Comparison of ENCODE assay signal across 8 cellular contexts in the genomic region with DNA sequence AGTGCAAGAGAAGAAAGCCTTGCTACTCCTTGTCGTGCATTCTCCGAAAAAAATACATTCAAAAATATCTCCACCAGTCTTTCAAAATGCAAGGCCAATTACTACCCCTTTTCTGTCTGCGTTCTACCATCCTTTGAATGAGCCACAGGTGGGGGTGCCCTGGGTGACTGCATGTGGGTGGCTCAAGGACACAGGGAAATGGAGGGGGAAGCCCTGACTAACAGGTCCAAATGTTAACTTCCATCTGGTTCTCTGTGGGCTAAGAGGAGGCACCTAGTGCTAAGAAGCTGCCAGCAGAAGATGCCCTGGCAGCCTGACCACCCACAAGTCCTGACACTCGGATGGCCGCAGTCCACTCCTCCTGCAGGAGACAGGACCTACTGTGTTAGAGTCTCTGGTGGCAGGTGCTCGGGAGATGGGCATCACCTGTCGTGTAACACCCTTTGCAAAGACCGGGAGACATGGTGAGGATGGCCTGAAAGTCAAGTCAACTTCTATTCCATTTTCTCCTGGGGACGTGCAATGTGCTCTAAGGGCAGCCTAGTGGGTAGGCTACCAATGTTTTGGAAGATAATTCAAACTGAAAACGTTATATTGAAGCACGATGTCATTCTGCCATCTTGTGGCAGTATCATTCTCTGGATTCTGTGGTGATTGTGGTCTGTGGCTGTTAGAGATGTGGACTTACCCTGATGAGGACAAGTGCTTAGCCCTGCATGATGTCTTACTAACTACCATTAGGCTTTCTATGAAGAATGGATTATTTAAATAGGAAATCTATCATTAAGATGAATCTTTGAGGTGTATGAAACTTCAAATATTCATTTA. TPM values are rescaled to one million over a fixed set of nuclear protein-coding genes. Genes with fewer than 3 reads are reported as not detected.
DNase-seq lines count a peak whose midpoint lies in the region; ATAC-seq, FAIRE-seq and TF ChIP-seq lines count a peak whose summit lies in the region.

No MANE protein-coding gene starts in this region.

- H3K9me3 Mint-ChIP-seq in nephron = peaks cover 20% of the 10 kb centered on the region

- no peaks in the 10 kb centered on the region for H3K27me3 ChIP-seq in H1 (replicated peaks in 1 of 4; ENCODE audit: control insufficient read depth in 3 of 4, extremely low read depth in 1 of 4, insufficient read depth in 3 of 4, low read length in 3 of 4)

- H4K20me1 ChIP-seq in H1 (replicated peaks in 1 of 2; ENCODE audit: control insufficient read depth in 1 of 2, insufficient read depth in 2 of 2, low read length in 2 of 2) = no peaks in the 10 kb centered on the region

- peak; percentile 92 for FAIRE-seq in H1 (lab: Jason Lieb, UNC)

- TF ChIP-seq POLR2A in H1 (IDR thresholded peaks at IDR 0.05; ENCODE audit: control extremely low read depth in 1 of 2, low read depth in 2 of 2, low read length in 2 of 2) = no peak

- H3K9ac ChIP-seq in H1 (replicated peaks in 1 of 4; ENCODE audit: extremely low read depth in 1 of 4, low read depth in 3 of 4, low read length in 3 of 4) = no peak overlapping the region

- H3K18ac ChIP-seq in H1 (ENCODE audit: extremely low read depth, low read length) = no peak overlapping the region

- H3K9me3 ChIP-seq in T-helper 17 cell (ENCODE audit: control insufficient read depth, low read length, poor library complexity, severe bottlenecking) = peaks cover 4% of the 10 kb centered on the region
- H3K9me3 ChIP-seq in H1 (ENCODE audit: insufficient read depth in 2 of 2, low read depth in 1 of 2, low read length in 1 of 2) = peaks cover 12 to 23% of the 10 kb centered on the region in 2 experiments; a peak in 3 of 4 replicates

- no peak overlapping the region for H4K5ac ChIP-seq in H1 (ENCODE audit: insufficient read length, low read depth, low read length)

- H2BK12ac ChIP-seq in H1 (ENCODE audit: low read depth, low read length) = no peak overlapping the region

- H3K27ac ChIP-seq in H1 (ENCODE audit: low read depth, low read length) = no peak overlapping the region

- H3K4me3 ChIP-seq in H1 (ENCODE audit: extremely low read depth in 1 of 4, insufficient read depth in 2 of 4, low read depth in 3 of 4, low read length in 4 of 4) = no peak overlapping the region

- peak; percentile 78 to 83 for TF ChIP-seq RAD21 in H1 (IDR thresholded peaks at IDR 0.05 in 1 of 2, conservative IDR thresholded peaks at IDR 0.05 in 1 of 2; ENCODE audit: low read depth in 2 of 2, low read length in 2 of 2)

- POLR2A ChIA-PET in H1 (lab: Charles Lee; ENCODE audit: partially characterized antibody) = no interaction called here

- CTCF ChIA-PET in H1 (lab: Charles Lee; ENCODE audit: partially characterized antibody) = interaction anchor here (0.5 to 5.5 kb wide), 13 partner anchors 8 to 280 kb away, joined by 3 to 32 read pairs (median 3); no protein-coding TSS in a partner anchor

- no peaks in the 10 kb centered on the region for H3K4me1 ChIP-seq in H1 (replicated peaks in 1 of 4; ENCODE audit: control insufficient read depth in 3 of 4, insufficient read depth in 4 of 4, low read length in 3 of 4)

- peaks cover 5% of the 10 kb centered on the region for H3K36me3 Mint-ChIP-seq in T-helper 17 cell (ENCODE audit: low read depth)
- H3K36me3 Mint-ChIP-seq in nephron (ENCODE audit: low read depth) = no peaks in the 10 kb centered on the region

- H3K23ac ChIP-seq in H1 (ENCODE audit: insufficient read length) = no peak overlapping the region

- no peaks in the 10 kb centered on the region for H3K79me2 ChIP-seq in H1 (ENCODE audit: control insufficient read depth in 1 of 2, insufficient read depth in 2 of 2, low read length in 2 of 2)

- H2BK15ac ChIP-seq in H1 (ENCODE audit: low read length) = no peak overlapping the region

- TF ChIP-seq CTCF in H1 (IDR thresholded peaks at IDR 0.05; ENCODE audit: control extremely low read depth in 1 of 3, insufficient read depth in 1 of 3, low read depth in 1 of 3, low read length in 3 of 3) (peak in 2 of 3 experiments; percentile 51 to 60; a peak in 3 of 4 replicates), nephron (IDR thresholded peaks at IDR 0.05; ENCODE audit: unreplicated experiment in 3 of 3) (peak; percentile 19 to 30 (median 22))

- H2AK5ac ChIP-seq in H1 (ENCODE audit: low read depth, low read length) = no peak overlapping the region

- no peak overlapping the region for H2BK120ac ChIP-seq in H1 (replicated peaks; ENCODE audit: low read depth, low read length)

- ATAC-seq in GM21423 (IDR thresholded peaks at IDR 0.05; ENCODE audit: unreplicated experiment) = peak; percentile 95
- ATAC-seq in T-helper 17 cell = peak; percentile 93

- H3K27ac Mint-ChIP-seq in T-helper 17 cell = peak overlapping the region; percentile 6
- no peak overlapping the region for H3K27ac Mint-ChIP-seq in nephron

- H4K91ac ChIP-seq in H1 (replicated peaks; ENCODE audit: insufficient read length, low read length) = no peak overlapping the region

- no peak overlapping the region for H2BK20ac ChIP-seq in H1 (ENCODE audit: low read length)

- H3K23me2 ChIP-seq in H1 (ENCODE audit: low read depth, low read length) = no peaks in the 10 kb centered on the region

- TF ChIP-seq EP300 in H1 (IDR thresholded peaks at IDR 0.05; ENCODE audit: borderline replicate concordance in 1 of 2, low read depth in 2 of 2, low read length in 2 of 2) = no peak

- H3K27me3 Mint-ChIP-seq in T-helper 17 cell = peaks cover 15% of the 10 kb centered on the region
- H3K27me3 Mint-ChIP-seq in nephron (ENCODE audit: low read depth) = peaks cover 3% of the 10 kb centered on the region

- no peak overlapping the region for H3K56ac ChIP-seq in H1 (replicated peaks; ENCODE audit: insufficient read length, low read depth, low read length)

- DNase-seq in SIG-M5 treated with dmso at 0.1 percent for 504 hours (lab: John Stamatoyannopoulos, UW; ENCODE audit: unreplicated experiment) (peak; percentile 56), SIG-M5 (lab: John Stamatoyannopoulos, UW) (no peak), HT1080 (ENCODE audit: low read depth) (peak; percentile 47), T-helper 17 cell (no peak), H1 (ENCODE audit: low read depth in 1 of 2, low spot score in 2 of 2) (no peak), KG1 (lab: John Stamatoyannopoulos, UW) (no peak)

- no peaks in the 10 kb centered on the region for H3K36me3 ChIP-seq in H1 (ENCODE audit: control insufficient read depth in 2 of 4, insufficient read depth in 4 of 4, low read length in 3 of 4)

- no peak overlapping the region; the same call in 1 of the 2 replicates for H2AFZ ChIP-seq in H1 (ENCODE audit: low read length)

- no peak overlapping the region for H3K4ac ChIP-seq in H1 (replicated peaks; ENCODE audit: insufficient read length, low read depth, low read length)

- no peak overlapping the region for H3K4me2 ChIP-seq in H1 (ENCODE audit: insufficient read depth in 1 of 2, low read depth in 2 of 2, low read length in 2 of 2)

- H3K14ac ChIP-seq in H1 (ENCODE audit: insufficient read length) = no peak overlapping the region

- H3K4me1 Mint-ChIP-seq in T-helper 17 cell (peaks cover 11% of the 10 kb centered on the region), nephron (peaks cover 31% of the 10 kb centered on the region)

- H2BK5ac ChIP-seq in H1 (ENCODE audit: low read depth, low read length) = no peak overlapping the region

- no peak overlapping the region for H4K8ac ChIP-seq in H1 (ENCODE audit: extremely low read depth, insufficient read depth, low read length)

- H3K79me1 ChIP-seq in H1 (ENCODE audit: low read depth, low read length) = no peaks in the 10 kb centered on the region

- whole genome bisulfite sequencing in H1 (ENCODE audit: extremely low coverage in 1 of 2, insufficient coverage in 1 of 2, insufficient read length in 1 of 2, insufficient replicate concordance in 2 of 2, low coverage in 1 of 2, low lambda C conversion rate in 2 of 2, missing lambda C conversion rate in 1 of 2), 2 experiments = 72% methylated on average over 11 of the region's 11 CpGs; no CpG with 5 or more reads in 1 of the 2 experiments

- H3K4me3 Mint-ChIP-seq in T-helper 17 cell (peak overlapping the region; percentile 13), nephron (no peak overlapping the region)

TF ChIP-seq in H1, 55 proteins besides CTCF, POLR2A, EP300 and RAD21:
- no peak for TF ChIP-seq TCF12 (IDR thresholded peaks at IDR 0.05; ENCODE audit: low read depth, low read length)
- TF ChIP-seq, protein P1, sequence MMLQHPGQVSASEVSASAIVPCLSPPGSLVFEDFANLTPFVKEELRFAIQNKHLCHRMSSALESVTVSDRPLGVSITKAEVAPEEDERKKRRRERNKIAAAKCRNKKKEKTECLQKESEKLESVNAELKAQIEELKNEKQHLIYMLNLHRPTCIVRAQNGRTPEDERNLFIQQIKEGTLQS (IDR thresholded peaks at IDR 0.05; ENCODE audit: insufficient read depth, low read depth, low read length) = no peak

RNA-seq across cellular contexts. Expression of a gene that starts 27.4 kb away (rescaled TPM):
- 38.1 and 39.1 TPM in 2 replicates for total RNA-seq in HT1080 (2014; rRNA removed; shearing (Covaris generic))
- polyA plus RNA-seq in HT1080 (2015; cell fraction: cytosol; rRNA removed) = 21.5 and 25.1 TPM in 2 replicates
- polyA plus RNA-seq in HT1080 (2015; cell fraction: nucleus; rRNA removed) = 236 and 253 TPM in 2 replicates
- 10 to 100 TPM; 56.7 to 59.5 TPM for total RNA-seq in T-helper 17 cell
- total RNA-seq in H1 (2021; fragmentation: NEBNext Ultra II Directional; extraction: Animal tissue kit (Norgen Biotek cat#: 25700)) = 74.1 and 80.7 TPM in 2 replicates
- 20.6 and 27.3 TPM in 2 replicates for polyA plus RNA-seq in H1 (2011; rRNA removed)
- polyA plus RNA-seq in H1 (2011; cell fraction: cytosol; rRNA removed) = 22.1 TPM
- polyA plus RNA-seq in H1 (2011; cell fraction: nucleus; rRNA removed) = 71.3 TPM
- polyA plus RNA-seq in H1 (2012, experiment 1 of 2) = 56.9 to 65.8 TPM (median 64.4 TPM) in 4 replicates
- polyA plus RNA-seq in H1 (2012, experiment 2 of 2) = 9.5 TPM
- 66.8 TPM for polyA plus RNA-seq in H1 (2013, experiment 1 of 2)
- 53.5 TPM for polyA plus RNA-seq in H1 (2013, experiment 2 of 2)
- polyA minus RNA-seq in H1 (2011; rRNA and poly(A)+ RNA removed) = 94.0 and 116 TPM in 2 replicates
- 79.9 TPM for polyA minus RNA-seq in H1 (2011; cell fraction: cytosol; rRNA and poly(A)+ RNA removed)
- 135 TPM for polyA minus RNA-seq in H1 (2011; cell fraction: nucleus; rRNA and poly(A)+ RNA removed)

RNA-seq across cellular contexts. Expression of a gene that starts 50.7 kb away (rescaled TPM):
- total RNA-seq in HT1080 (2014; rRNA removed; shearing (Covaris generic)) = not detected in 2 replicates
- polyA plus RNA-seq in HT1080 (2015; cell fraction: cytosol; rRNA removed) = not detected in 2 replicates
- not detected in 2 replicates for polyA plus RNA-seq in HT1080 (2015; cell fraction: nucleus; rRNA removed)
- total RNA-seq in T-helper 17 cell = not detected
- not detected in 2 replicates for total RNA-seq in H1 (2021; fragmentation: NEBNext Ultra II Directional; extraction: Animal tissue kit (Norgen Biotek cat#: 25700))
- polyA plus RNA-seq in H1 (2011; rRNA removed) = 0.02 TPM in 1 of 2 replicates, not detected in the other
- polyA plus RNA-seq in H1 (2011; cell fraction: cytosol; rRNA removed) = not detected
- polyA plus RNA-seq in H1 (2011; cell fraction: nucleus; rRNA removed) = not detected
- 0.03 TPM in 3 of 4 replicates, not detected in the other for polyA plus RNA-seq in H1 (2012, experiment 1 of 2)
- not detected for polyA plus RNA-seq in H1 (2012, experiment 2 of 2)
- 0.04 TPM for polyA plus RNA-seq in H1 (2013, experiment 1 of 2)
- 0.06 TPM for polyA plus RNA-seq in H1 (2013, experiment 2 of 2)
- not detected in 2 replicates for polyA minus RNA-seq in H1 (2011; rRNA and poly(A)+ RNA removed)
- polyA minus RNA-seq in H1 (2011; cell fraction: cytosol; rRNA and poly(A)+ RNA removed) = not detected
- polyA minus RNA-seq in H1 (2011; cell fraction: nucleus; rRNA and poly(A)+ RNA removed) = not detected

Comparison
In these comparisons a context has a peak if more than half of its experiments do, and no peak if none do; other contexts are left out.
1. DNase-seq: peak in SIG-M5 treated with dmso at 0.1 percent for 504 hours (single experiment) and HT1080 (single experiment); none in SIG-M5 (single experiment), T-helper 17 cell (0 of 3), H1 (0 of 2) and KG1 (single experiment).